In the genomic region with DNA sequence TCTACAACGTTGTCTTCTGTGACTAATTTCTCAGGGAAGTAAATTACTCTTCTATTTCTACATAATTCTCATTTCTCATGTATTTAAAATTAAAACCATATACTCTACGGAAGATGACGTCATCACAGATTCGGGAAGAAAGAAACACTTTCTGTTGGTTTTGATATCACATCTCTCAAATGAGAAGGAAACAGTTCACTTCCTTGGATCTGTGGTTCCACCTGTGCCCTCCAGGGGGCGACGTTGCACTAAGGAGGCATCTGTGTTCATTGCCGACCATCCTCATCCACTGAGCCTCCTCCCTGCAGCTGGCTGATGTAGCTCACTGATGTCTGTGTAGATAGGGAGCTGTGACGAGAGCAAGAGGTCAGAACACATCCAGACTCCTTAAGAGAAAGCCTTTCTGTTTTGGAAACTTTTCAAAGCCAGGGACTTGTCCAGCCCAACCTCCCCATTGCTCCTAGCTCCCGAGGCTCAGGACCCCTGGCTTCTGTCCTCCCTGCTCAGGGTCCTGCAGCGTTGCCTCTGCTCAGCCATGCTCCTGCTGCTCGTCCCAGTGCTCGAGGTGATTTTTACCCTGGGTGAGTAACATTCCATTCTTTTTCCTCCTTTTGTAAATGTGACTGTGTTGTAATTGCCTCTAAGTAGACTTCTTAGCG, we compare ENCODE assay signal across 8 cellular contexts.
DNase-seq lines count a peak whose midpoint lies in the region; ATAC-seq and TF ChIP-seq lines count a peak whose summit lies in the region.

No MANE protein-coding gene starts in this region.

- H3K27me3 ChIP-seq in Caco-2 (replicated peaks; ENCODE audit: control insufficient read depth, insufficient read depth, low read length) = no peaks in the 10 kb centered on the region

- intact Hi-C loops in Caco-2 (cut with micrococcal nuclease; ENCODE audit: unreplicated experiment) = no loop called here

- DNase-seq in Caco-2 = peak; percentile 55 to 66
- peak; percentile 36 to 69 (median 60) for DNase-seq in T-cell
- DNase-seq in activated naive CD8-positive, alpha-beta T cell treated with anti-CD3 and anti-CD28 coated beads, Interleukin-2, amount 50 U/mL, for 16 hours (ENCODE audit: low read depth, low spot score) = peak; percentile 27
- DNase-seq in mesothelial cell of epicardium (ENCODE audit: low spot score in 2 of 2, unreplicated experiment in 2 of 2) = no peak
- DNase-seq in stimulated activated naive CD4-positive, alpha-beta T cell treated with Interleukin-2 at 50 U/mL for 16 hours (lab: John Stamatoyannopoulos, UW) = peak; percentile 60
- DNase-seq in DMS153 (lab: John Stamatoyannopoulos, UW) = no peak

- H3K27me3 Mint-ChIP-seq in Caco-2 (ENCODE audit: insufficient read depth, unreplicated experiment) (peaks cover 28% of the 10 kb centered on the region), T-cell (peaks cover 19 to 34% of the 10 kb centered on the region in 2 donors), mesothelial cell of epicardium (ENCODE audit: low read depth) (peaks cover 71% of the 10 kb centered on the region)

- H3K9me3 Mint-ChIP-seq in Caco-2 (ENCODE audit: unreplicated experiment) (no peaks in the 10 kb centered on the region), T-cell (no peaks in the 10 kb centered on the region), mesothelial cell of epicardium (no peaks in the 10 kb centered on the region)

- H3K4me1 ChIP-seq in Caco-2 = no peaks in the 10 kb centered on the region

- peak; percentile 59 for ATAC-seq in HG02759 (IDR thresholded peaks at IDR 0.05; ENCODE audit: unreplicated experiment)
- ATAC-seq in T-cell (replicated peaks in 1 of 4) = peak; percentile 78 to 85 (median 82)
- no peak for ATAC-seq in GM21528 (IDR thresholded peaks at IDR 0.05; ENCODE audit: low FRiP score, unreplicated experiment)

- H3K36me3 Mint-ChIP-seq in Caco-2 (ENCODE audit: insufficient read depth, unreplicated experiment) (no peaks in the 10 kb centered on the region), T-cell (no peaks in the 10 kb centered on the region), mesothelial cell of epicardium (no peaks in the 10 kb centered on the region)

- CTCF ChIA-PET in Caco-2 (lab: Charles Lee) = interaction anchor here (0.6 to 0.9 kb wide), 2 partner anchors 25 to 72 kb away, joined by 4 read pairs; no protein-coding TSS in a partner anchor
- CTCF ChIA-PET in T-cell (lab: Charles Lee) = interaction anchor here in 1 of 2 donors (0.8 to 1.6 kb wide), 2 partner anchors 698 to 710 kb away, joined by 3 read pairs; no protein-coding TSS in a partner anchor

- H3K36me3 ChIP-seq in Caco-2 (ENCODE audit: control insufficient read depth, insufficient read depth, low read length) = no peaks in the 10 kb centered on the region; the same call in 1 of the 2 replicates

- POLR2A ChIA-PET in Caco-2 (lab: Charles Lee) = no interaction called here
- POLR2A ChIA-PET in T-cell (lab: Charles Lee) = no interaction called here

- H3K4me3 Mint-ChIP-seq in Caco-2 (ENCODE audit: unreplicated experiment) = no peak overlapping the region
- peak overlapping the region; percentile 79 to 87 (median 80) for H3K4me3 Mint-ChIP-seq in T-cell
- H3K4me3 Mint-ChIP-seq in mesothelial cell of epicardium = no peak overlapping the region

- no peaks in the 10 kb centered on the region for H3K9me3 ChIP-seq in Caco-2

- no TSS peak for BruUV-seq in Caco-2 (replicated peaks; lab: Mats Ljungman, UMichigan)

- no peak overlapping the region for H3K4me3 ChIP-seq in Caco-2 (ENCODE audit: low read depth, low read length)

- TF ChIP-seq CTCF in Caco-2 (IDR thresholded peaks at IDR 0.05; ENCODE audit: insufficient read depth in 1 of 2, low read depth in 1 of 2, low read length in 1 of 2, severe bottlenecking in 1 of 2, unreplicated experiment in 1 of 2) (peak; percentile 63 to 64), mesothelial cell of epicardium (IDR thresholded peaks at IDR 0.05; ENCODE audit: unreplicated experiment) (peak; percentile 72)

- no peak overlapping the region for H3K27ac Mint-ChIP-seq in Caco-2 (ENCODE audit: unreplicated experiment)
- peak overlapping the region; percentile 62 to 89 for H3K27ac Mint-ChIP-seq in T-cell
- H3K27ac Mint-ChIP-seq in mesothelial cell of epicardium = no peak overlapping the region

- H3K4me1 Mint-ChIP-seq in Caco-2 (ENCODE audit: low read depth, unreplicated experiment) (peaks cover 7% of the 10 kb centered on the region), T-cell (peaks cover 9 to 14% (median 10%) of the 10 kb centered on the region in 3 donors), mesothelial cell of epicardium (no peaks in the 10 kb centered on the region)

Comparison
In these comparisons a context has a peak if more than half of its experiments do, and no peak if none do; other contexts are left out.
1. DNase-seq: peak in Caco-2 (2 of 2), T-cell (34 of 34), activated naive CD8-positive, alpha-beta T cell treated with anti-CD3 and anti-CD28 coated beads, Interleukin-2, amount 50 U/mL, for 16 hours (single experiment) and stimulated activated naive CD4-positive, alpha-beta T cell treated with Interleukin-2 at 50 U/mL for 16 hours (single experiment); none in mesothelial cell of epicardium (0 of 2) and DMS153 (single experiment).
2. H3K27ac Mint-ChIP-seq: peak in T-cell (2 of 2); none in Caco-2 (single experiment) and mesothelial cell of epicardium (single experiment).
3. H3K4me3 Mint-ChIP-seq: peak in T-cell (3 of 3); none in Caco-2 (single experiment) and mesothelial cell of epicardium (single experiment).